14 cellular contexts compared by ENCODE assay signal in genomic region chr17:56870163-56870651, GRCh38. TPM values are rescaled to one million over a fixed set of nuclear protein-coding genes. Genes with fewer than 3 reads are reported as not detected.
DNase-seq lines count a peak whose midpoint lies in the region; ATAC-seq, FAIRE-seq and TF ChIP-seq lines count a peak whose summit lies in the region.
"Had no signal": no experiment of that assay in that cellular context is flagged by ENCODE, and none has a peak within 500 bp of the region (broad histone marks: within the 10 kb centered on the region; RNA-seq: fewer than 3 reads in every experiment).

No MANE protein-coding gene starts in this region.

- H3K9me3 ChIP-seq in CD8-positive, alpha-beta T cell (ENCODE audit: low read length) = no peaks in the 10 kb centered on the region
- no peaks in the 10 kb centered on the region for H3K9me3 ChIP-seq in tibial artery
- H3K9me3 ChIP-seq: adrenal gland, BE2C, colonic mucosa, MG63 had no signal

- CTCF ChIA-PET in CD8-positive, alpha-beta T cell (lab: Charles Lee) = interaction anchor here (0.8 kb wide), 1 partner anchor 36 kb away, joined by 3 read pairs; no protein-coding TSS in a partner anchor

- no peak overlapping the region for H3K4me3 Mint-ChIP-seq in CD8-positive, alpha-beta T cell
- H3K4me3 Mint-ChIP-seq in activated T-cell treated with anti-CD3 and anti-CD28 coated beads, Interleukin-2, amount 50 U/mL, for 72 hours = peak overlapping the region in 1 of 2 donors; percentile 4
- H3K4me3 Mint-ChIP-seq in mesothelial cell of epicardium = no peak overlapping the region

- peak; percentile 48 for ATAC-seq in CD8-positive, alpha-beta T cell
- ATAC-seq in HG02763 (IDR thresholded peaks at IDR 0.05; ENCODE audit: unreplicated experiment) = peak; percentile 61
- ATAC-seq in activated T-cell treated with anti-CD3 and anti-CD28 coated beads, Interleukin-2, amount 50 U/mL, for 72 hours (replicated peaks in 1 of 2) = peak; percentile 68 to 92

- no peak overlapping the region for H3K4me3 ChIP-seq in CD8-positive, alpha-beta T cell (ENCODE audit: low read depth, low read length)
- no peak overlapping the region for H3K4me3 ChIP-seq in tibial artery
- H3K4me3 ChIP-seq: adrenal gland, colonic mucosa, MG63 had no signal

- DNase-seq in CD8-positive, alpha-beta T cell = no peak
- no peak for DNase-seq in GM18507 (ENCODE audit: extremely low spot score, insufficient read length, low read depth)
- peak in 1 of 2 donors; percentile 36 for DNase-seq in activated T-cell treated with anti-CD3 and anti-CD28 coated beads, Interleukin-2, amount 50 U/mL, for 72 hours
- DNase-seq in tibial artery = no peak
- DNase-seq in mesenteric fat pad (ENCODE audit: low spot score) = no peak
- DNase-seq in mesothelial cell of epicardium (ENCODE audit: low spot score in 2 of 2, unreplicated experiment in 2 of 2) = no peak
- DNase-seq in posterior vena cava (ENCODE audit: low spot score) = no peak
- DNase-seq: adrenal gland; BE2C; colonic mucosa; MG63; stimulated activated naive CD4-positive, alpha-beta T cell had no signal

- peaks cover 7% of the 10 kb centered on the region for H3K27me3 Mint-ChIP-seq in CD8-positive, alpha-beta T cell (ENCODE audit: low read depth)
- H3K27me3 Mint-ChIP-seq in activated T-cell treated with anti-CD3 and anti-CD28 coated beads, Interleukin-2, amount 50 U/mL, for 72 hours (ENCODE audit: low read depth) = peaks cover 13% of the 10 kb centered on the region
- H3K27me3 Mint-ChIP-seq in mesothelial cell of epicardium (ENCODE audit: low read depth) = no peaks in the 10 kb centered on the region

- H3K36me3 ChIP-seq in CD8-positive, alpha-beta T cell (ENCODE audit: insufficient read depth, low read length) = no peaks in the 10 kb centered on the region
- H3K36me3 ChIP-seq in tibial artery = no peaks in the 10 kb centered on the region
- H3K36me3 ChIP-seq: adrenal gland, BE2C, colonic mucosa, MG63 had no signal

- H3K27me3 ChIP-seq in CD8-positive, alpha-beta T cell (ENCODE audit: insufficient read depth, low read length) = no peaks in the 10 kb centered on the region
- H3K27me3 ChIP-seq in tibial artery = no peaks in the 10 kb centered on the region
- H3K27me3 ChIP-seq: adrenal gland, colonic mucosa, MG63 had no signal

- no peaks in the 10 kb centered on the region for H3K4me1 ChIP-seq in CD8-positive, alpha-beta T cell (ENCODE audit: insufficient read depth, low read length)
- no peaks in the 10 kb centered on the region for H3K4me1 ChIP-seq in tibial artery
- H3K4me1 ChIP-seq: adrenal gland, BE2C, colonic mucosa had no signal

- intact Hi-C loops in CD8-positive, alpha-beta T cell (cut with DNase I, micrococcal nuclease) = no loop called here
- intact Hi-C loops in tibial artery (cut with DNase I; ENCODE audit: low total_unique reads) = no loop called here
- intact Hi-C loops in posterior vena cava (cut with DNase I) = no loop called here

- no peak for TF ChIP-seq CTCF in CD8-positive, alpha-beta T cell (IDR thresholded peaks at IDR 0.05)
- TF ChIP-seq CTCF in tibial artery (IDR thresholded peaks at IDR 0.05) = no peak
- no peak for TF ChIP-seq CTCF in mesothelial cell of epicardium (IDR thresholded peaks at IDR 0.05; ENCODE audit: unreplicated experiment)

- no peak overlapping the region for H3K27ac ChIP-seq in CD8-positive, alpha-beta T cell (ENCODE audit: low read depth, low read length)
- no peak overlapping the region for H3K27ac ChIP-seq in tibial artery
- H3K27ac ChIP-seq: adrenal gland, colonic mucosa, HL-60 had no signal

- POLR2A ChIA-PET in CD8-positive, alpha-beta T cell (lab: Charles Lee) = no interaction called here

- peaks cover 8% of the 10 kb centered on the region for H3K4me1 Mint-ChIP-seq in CD8-positive, alpha-beta T cell (ENCODE audit: low read depth)
- peaks cover 9% of the 10 kb centered on the region for H3K4me1 Mint-ChIP-seq in activated T-cell treated with anti-CD3 and anti-CD28 coated beads, Interleukin-2, amount 50 U/mL, for 72 hours (ENCODE audit: low read depth)
- peaks cover 5% of the 10 kb centered on the region for H3K4me1 Mint-ChIP-seq in mesothelial cell of epicardium

- peak; percentile 15 for FAIRE-seq in GM18507 (lab: Jason Lieb, UNC)

- H3K36me3 Mint-ChIP-seq in CD8-positive, alpha-beta T cell = peaks cover 5% of the 10 kb centered on the region
- H3K36me3 Mint-ChIP-seq in activated T-cell treated with anti-CD3 and anti-CD28 coated beads, Interleukin-2, amount 50 U/mL, for 72 hours (ENCODE audit: insufficient read depth in 2 of 2) = peaks cover 3 to 7% of the 10 kb centered on the region in 2 donors
- H3K36me3 Mint-ChIP-seq in mesothelial cell of epicardium = no peaks in the 10 kb centered on the region

- H3K27ac Mint-ChIP-seq in CD8-positive, alpha-beta T cell = peak overlapping the region; percentile 41
- H3K27ac Mint-ChIP-seq in activated T-cell treated with anti-CD3 and anti-CD28 coated beads, Interleukin-2, amount 50 U/mL, for 72 hours = peak overlapping the region; percentile 92
- H3K27ac Mint-ChIP-seq in mesothelial cell of epicardium = no peak overlapping the region

- H3K9me3 Mint-ChIP-seq in CD8-positive, alpha-beta T cell = no peaks in the 10 kb centered on the region
- no peaks in the 10 kb centered on the region for H3K9me3 Mint-ChIP-seq in activated T-cell treated with anti-CD3 and anti-CD28 coated beads, Interleukin-2, amount 50 U/mL, for 72 hours
- no peaks in the 10 kb centered on the region for H3K9me3 Mint-ChIP-seq in mesothelial cell of epicardium

RNA-seq across cellular contexts. Expression of gene DGKE, which starts 36.3 kb away (rescaled TPM):
- total RNA-seq in CD8-positive, alpha-beta T cell = 10 to 100 TPM; 24.4 to 25.4 TPM
- 10 to 100 TPM; 25.0 to 34.6 TPM for total RNA-seq in activated T-cell treated with anti-CD3 and anti-CD28 coated beads, Interleukin-2, amount 50 U/mL, for 72 hours
- total RNA-seq in mesenteric fat pad = 7.3 TPM
- 8.2 to 9.4 TPM (median 8.6 TPM) in 3 replicates for total RNA-seq in mesothelial cell of epicardium
- 1 to 10 TPM; 7.6 to 9.8 TPM for total RNA-seq in posterior vena cava

RNA-seq across cellular contexts. Expression of gene C17orf67, which starts 36.5 kb away (rescaled TPM):
- total RNA-seq in CD8-positive, alpha-beta T cell = 1 to 10 TPM; 2.4 to 2.9 TPM
- 1 to 10 TPM; 4.0 to 4.5 TPM for total RNA-seq in activated T-cell treated with anti-CD3 and anti-CD28 coated beads, Interleukin-2, amount 50 U/mL, for 72 hours
- 2.0 TPM for total RNA-seq in mesenteric fat pad
- total RNA-seq in mesothelial cell of epicardium = 3.5 to 3.9 TPM (median 3.8 TPM) in 3 replicates
- total RNA-seq in posterior vena cava = 1 to 10 TPM; 2.1 to 2.7 TPM

RNA-seq across cellular contexts. Expression of gene TRIM25, which starts 43.6 kb away (rescaled TPM):
- 10 to 100 TPM; 28.6 to 30.8 TPM for total RNA-seq in CD8-positive, alpha-beta T cell
- 100 to 1,000 TPM; 197 to 235 TPM for total RNA-seq in activated T-cell treated with anti-CD3 and anti-CD28 coated beads, Interleukin-2, amount 50 U/mL, for 72 hours
- 114 TPM for total RNA-seq in mesenteric fat pad
- 44.3 to 47.4 TPM (median 45.6 TPM) in 3 replicates for total RNA-seq in mesothelial cell of epicardium
- 10 to 100 TPM; 43.2 to 54.0 TPM for total RNA-seq in posterior vena cava
